15 cellular contexts compared by ENCODE assay signal in the genomic region with DNA sequence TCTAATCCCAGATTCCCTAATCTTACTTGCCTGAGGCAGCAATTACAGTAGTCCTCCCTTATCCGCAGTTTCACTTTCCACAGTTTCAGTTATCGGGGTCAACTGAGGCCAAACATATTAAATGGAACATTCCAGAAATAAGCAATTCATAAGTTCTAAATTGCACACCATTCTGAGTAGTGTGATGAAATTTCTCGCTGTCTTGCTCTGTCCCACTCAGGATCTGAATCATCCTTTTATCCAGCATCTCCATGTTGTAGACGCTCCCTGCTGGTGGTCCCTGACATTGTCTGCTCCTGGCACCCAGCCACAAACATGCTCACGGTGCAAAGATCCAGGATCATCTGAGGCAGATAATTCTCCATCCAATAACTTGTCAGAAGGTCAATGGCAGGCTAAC.
DNase-seq lines count a peak whose midpoint lies in the region; ATAC-seq and TF ChIP-seq lines count a peak whose summit lies in the region.
"Had no signal": no experiment of that assay in that cellular context is flagged by ENCODE, and none has a peak within 500 bp of the region (broad histone marks: within the 10 kb centered on the region; RNA-seq: fewer than 3 reads in every experiment).

No MANE protein-coding gene starts in this region.

- no peak overlapping the region for H3K4me3 ChIP-seq in right atrium auricular region
- H3K4me3 ChIP-seq in fibroblast of pulmonary artery (replicated peaks; ENCODE audit: low read depth, low read length): no peak overlapping the region
- H3K4me3 ChIP-seq: thyroid gland had no signal

- no peak overlapping the region for H3K27ac ChIP-seq in right atrium auricular region
- H3K27ac ChIP-seq: HL-60, thyroid gland had no signal

- TF ChIP-seq CTCF in right atrium auricular region (IDR thresholded peaks at IDR 0.05): peak in 1 of 2 donors; percentile 14
- TF ChIP-seq CTCF in fibroblast of pulmonary artery (IDR thresholded peaks at IDR 0.05; ENCODE audit: low read length, missing control alignments): peak; percentile 42

- no peaks in the 10 kb centered on the region for H3K4me1 ChIP-seq in right atrium auricular region
- H3K4me1 ChIP-seq: thyroid gland had no signal

- H3K36me3 ChIP-seq in right atrium auricular region: no peaks in the 10 kb centered on the region
- H3K36me3 ChIP-seq: thyroid gland had no signal

- no peaks in the 10 kb centered on the region for H3K9me3 ChIP-seq in right atrium auricular region
- H3K9me3 ChIP-seq: thyroid gland had no signal

- ATAC-seq in Right ventricle myocardium inferior (peak; percentile 22), GM21619 (IDR thresholded peaks at IDR 0.05; ENCODE audit: unreplicated experiment) (no peak)

- DNase-seq in Right ventricle myocardium inferior (ENCODE audit: missing footprints): no peak
- DNase-seq in right atrium auricular region (ENCODE audit: low spot score): no peak
- peak; percentile 0 for DNase-seq in NCI-H69 (lab: John Stamatoyannopoulos, UW)
- DNase-seq in fibroblast of pulmonary artery (ENCODE audit: low read depth): peak; percentile 69
- DNase-seq in NCI-H187 (lab: John Stamatoyannopoulos, UW): no peak
- no peak for DNase-seq in middle frontal gyrus (ENCODE audit: extremely low spot score, low spot score)
- no peak for DNase-seq in NCI-H345 treated with DMSO at 0.1 percent for 48 hours (lab: John Stamatoyannopoulos, UW; ENCODE audit: unreplicated experiment)
- DNase-seq: activated CD4-positive, alpha-beta memory T cell treated with anti-CD3 and anti-CD28 coated beads, Interleukin-2, amount 10 ng/mL, durations not matched to agents 7 days and 5 days; activated T-cell treated with anti-CD3 and anti-CD28 coated beads, Interleukin-2, amount 50 U/mL, for 48 hours; NCI-H1436; NCI-H510A treated with DMSO at 0.1 percent for 48 hours; stimulated activated CD4-positive, alpha-beta T cell treated with anti-CD3 and anti-CD28 coated beads, Interleukin-4, amount 100 ng/mL, for 4 hours; thyroid gland had no signal

- H3K27me3 ChIP-seq in right atrium auricular region: no peaks in the 10 kb centered on the region
- H3K27me3 ChIP-seq: thyroid gland had no signal

- intact Hi-C loops in Right ventricle myocardium inferior (cut with DNase I): no loop called here

Comparison
In these comparisons a context has a peak if more than half of its experiments do, and no peak if none do; other contexts are left out.
1. DNase-seq: peak in NCI-H69 (single experiment) and fibroblast of pulmonary artery (single experiment); none in Right ventricle myocardium inferior (single experiment), right atrium auricular region (single experiment), NCI-H187 (0 of 2), middle frontal gyrus (single experiment) and NCI-H345 treated with DMSO at 0.1 percent for 48 hours (single experiment).